ENCODE assay signal across 8 cellular contexts in the genomic region with DNA sequence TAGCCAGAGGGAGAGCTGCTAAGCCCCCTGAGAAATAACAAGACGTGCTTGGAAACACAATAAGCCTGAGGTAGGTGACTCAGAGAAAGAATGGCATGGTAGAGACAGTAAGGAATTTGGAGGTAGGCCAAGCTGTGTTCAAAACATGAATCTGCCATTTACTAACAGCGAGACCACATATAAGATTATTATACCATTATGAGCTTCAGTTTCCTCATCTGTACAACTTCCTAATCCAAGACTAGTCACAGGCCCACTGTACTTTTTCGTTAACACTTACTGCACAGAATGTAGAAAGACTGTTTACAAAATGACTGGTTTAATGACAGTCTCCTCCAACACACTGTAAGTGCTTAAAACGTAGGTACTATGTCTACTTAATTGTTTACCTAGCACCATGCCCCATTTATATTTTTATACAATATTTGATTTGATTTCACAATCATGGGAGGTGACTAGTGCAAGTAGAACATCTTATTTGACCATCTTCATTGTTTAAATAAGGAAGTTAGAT. TPM values are rescaled to one million over a fixed set of nuclear protein-coding genes. Genes with fewer than 3 reads are reported as not detected.
DNase-seq lines count a peak whose midpoint lies in the region; ATAC-seq and TF ChIP-seq lines count a peak whose summit lies in the region.

No MANE protein-coding gene starts in this region.

- H3K4me3 ChIP-seq in SJCRH30 (no peak overlapping the region), fibroblast of the aortic adventitia (ENCODE audit: low read depth, low read length) (no peak overlapping the region), skeletal muscle cell (ENCODE audit: low read depth, low read length) (no peak overlapping the region)

- no peaks in the 10 kb centered on the region; the same call in 1 of the 2 replicates for H3K4me1 ChIP-seq in SJCRH30

- no peaks in the 10 kb centered on the region for H3K36me3 ChIP-seq in SJCRH30

- H3K27me3 ChIP-seq in SJCRH30, result no peaks in the 10 kb centered on the region

- no peak for ATAC-seq in HG03039 (IDR thresholded peaks at IDR 0.05; ENCODE audit: unreplicated experiment)

- TF ChIP-seq CTCF in fibroblast of the aortic adventitia (IDR thresholded peaks at IDR 0.05; ENCODE audit: insufficient read depth, low read length), result no peak

- no peaks in the 10 kb centered on the region for H3K9me3 ChIP-seq in SJCRH30 (replicated peaks)

- DNase-seq in GM04504 (ENCODE audit: low read depth) (peak; percentile 30), SJCRH30 (peak; percentile 6 to 41), fibroblast of the aortic adventitia (ENCODE audit: low read depth) (peak; percentile 78), skeletal muscle cell (ENCODE audit: low read depth) (peak; percentile 83), NOMO-1 treated with dmso at 0.1 percent for 144 hours (lab: John Stamatoyannopoulos, UW; ENCODE audit: unreplicated experiment) (no peak), NCI-H526 treated with DMSO at 0.1 percent for 48 hours (lab: John Stamatoyannopoulos, UW) (no peak), medulla oblongata (ENCODE audit: extremely low spot score) (no peak)

- no peak overlapping the region for H3K27ac ChIP-seq in SJCRH30

RNA-seq across cellular contexts. Expression of gene ATOSA, which starts 25.7 kb away (rescaled TPM):
- total RNA-seq in SJCRH30 (2014; rRNA removed; shearing (Covaris generic)), result 3.0 and 3.2 TPM in 2 replicates
- total RNA-seq in fibroblast of the aortic adventitia (ENCODE audit: low replicate concordance), result 35.8 and 52.6 TPM in 2 replicates

Comparison
In these comparisons a context has a peak if more than half of its experiments do, and no peak if none do; other contexts are left out.
1. DNase-seq: peak in GM04504 (single experiment), SJCRH30 (2 of 2), fibroblast of the aortic adventitia (single experiment) and skeletal muscle cell (single experiment); none in NOMO-1 treated with dmso at 0.1 percent for 144 hours (single experiment), NCI-H526 treated with DMSO at 0.1 percent for 48 hours (single experiment) and medulla oblongata (single experiment).